ENCODE assay signal across 32 cellular contexts in genomic region chr6:99390896-99391295, GRCh38.
"Had no signal": no experiment of that assay in that cellular context is flagged by ENCODE, and none has a peak within 500 bp of the region (broad histone marks: within the 10 kb centered on the region; RNA-seq: fewer than 3 reads in every experiment).

No MANE protein-coding gene starts in this region.

- H3K9me3 ChIP-seq: adrenal gland, ascending aorta, body of pancreas, breast epithelium had no signal

- DNase-seq: activated effector memory CD4-positive, alpha-beta T cell treated with anti-CD3 and anti-CD28 coated beads, Interleukin-2, amount 50 U/mL, for 16 hours; activated effector memory CD4-positive, alpha-beta T cell treated with Interleukin-2 at 50 U/mL for 16 hours; activated gamma-delta T cell; activated gamma-delta T cell treated with Interleukin-2 at 50 U/mL for 16 hours; activated naive CD4-positive, alpha-beta T cell; activated naive CD4-positive, alpha-beta T cell treated with anti-CD3 and anti-CD28 coated beads for 36 hours; activated naive CD4-positive, alpha-beta T cell treated with anti-CD3 and anti-CD28 coated beads, Interleukin-2, amount 10 ng/mL, durations not matched to agents 7 days and 5 days; activated naive CD4-positive, alpha-beta T cell treated with anti-CD3 and anti-CD28 coated beads, Interleukin-2, amount 50 U/mL, for 16 hours; activated naive CD4-positive, alpha-beta T cell treated with Interleukin-2 at 50 U/mL for 16 hours; activated naive CD8-positive, alpha-beta T cell treated with anti-CD3 and anti-CD28 coated beads for 36 hours; activated naive CD8-positive, alpha-beta T cell treated with anti-CD3 and anti-CD28 coated beads, Interleukin-2, amount 10 ng/mL, durations not matched to agents 7 days and 5 days; activated naive CD8-positive, alpha-beta T cell treated with anti-CD3 and anti-CD28 coated beads, Interleukin-2, amount 50 U/mL, for 24 hours; activated T-cell treated with anti-CD3 and anti-CD28 coated beads, Interleukin-2, amount 50 U/mL, for 4 hours; activated T-cell treated with anti-CD3 and anti-CD28 coated beads, Interleukin-2, amount 50 U/mL, for 48 hours; activated T-cell treated with anti-CD3 and anti-CD28 coated beads, Interleukin-2, amount 50 U/mL, for 72 hours; adrenal gland; amniotic stem cell; amygdala; anterior cingulate cortex; aorta; body of pancreas; brain microvascular endothelial cell; caudate nucleus; central memory CD4-positive, alpha-beta T cell; cerebellar nuclear complex had no signal

- FAIRE-seq: astrocyte, bronchial epithelial cell had no signal

- H3K27ac ChIP-seq: adrenal gland, ascending aorta, body of pancreas, brain microvascular endothelial cell, breast epithelium, cardiac muscle cell had no signal

- H3K4me1 ChIP-seq: ascending aorta, breast epithelium had no signal

- H3K36me3 ChIP-seq: adrenal gland, ascending aorta, brain microvascular endothelial cell, breast epithelium, cardiac muscle cell had no signal

- ATAC-seq: activated naive CD4-positive, alpha-beta T cell treated with anti-CD3 and anti-CD28 coated beads, Interleukin-2, amount 50 U/mL, for 72 hours; activated naive CD8-positive, alpha-beta T cell treated with anti-CD3 and anti-CD28 coated beads, Interleukin-2, amount 50 U/mL, for 24 hours; activated T-cell treated with anti-CD3 and anti-CD28 coated beads, Interleukin-2, amount 50 U/mL, for 4 hours; activated T-cell treated with anti-CD3 and anti-CD28 coated beads, Interleukin-2, amount 50 U/mL, for 72 hours; activated T-helper 17 cell treated with anti-CD3 and anti-CD28 coated beads, Interleukin-2, amount 50 U/mL, for 72 hours; body of pancreas had no signal

- H3K4me3 ChIP-seq: adrenal gland, ascending aorta, body of pancreas, breast epithelium, cardiac muscle cell had no signal
